Comparison of ENCODE assay signal across 25 cellular contexts in the genomic region with DNA sequence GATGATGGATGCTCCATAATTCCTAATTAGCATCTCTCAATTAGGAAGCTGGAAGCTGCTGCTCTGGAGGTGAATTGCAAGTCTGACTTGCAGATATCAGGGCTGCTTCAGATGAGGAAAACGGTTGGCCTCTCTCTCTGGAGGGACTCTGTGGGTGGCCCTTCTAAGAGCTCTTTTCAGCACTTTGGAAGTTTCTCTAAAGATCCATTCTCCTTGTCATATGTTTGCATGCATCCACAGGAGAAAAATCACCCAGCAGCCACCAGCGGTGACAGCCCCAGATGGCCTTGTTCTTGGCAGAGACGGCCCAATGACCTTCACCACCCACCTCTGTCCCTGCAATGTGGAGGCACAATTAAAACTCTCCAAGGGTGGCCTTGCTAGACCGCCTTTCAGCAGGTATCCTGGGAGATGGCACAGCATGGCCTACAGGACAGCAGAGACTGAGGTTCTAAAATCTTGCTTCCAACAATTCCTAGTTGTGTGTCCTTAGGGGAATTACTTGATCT. TPM values are rescaled to one million over a fixed set of nuclear protein-coding genes. Genes with fewer than 3 reads are reported as not detected.
DNase-seq lines count a peak whose midpoint lies in the region; ATAC-seq and TF ChIP-seq lines count a peak whose summit lies in the region.
"Had no signal": no experiment of that assay in that cellular context is flagged by ENCODE, and none has a peak within 500 bp of the region (broad histone marks: within the 10 kb centered on the region; RNA-seq: fewer than 3 reads in every experiment).

No MANE protein-coding gene starts in this region.

- H3K27ac ChIP-seq in left ventricle myocardium inferior (replicated peaks) (no peak overlapping the region), HEK293 (ENCODE audit: extremely low read depth, low read depth, low read length) (no peak overlapping the region), endodermal cell (ENCODE audit: low read depth, low read length) (no peak overlapping the region)
- H3K27ac ChIP-seq: A549; BLaER1 treated with 17β-estradiol and CSF1 and Interleukin-3, amounts not matched to agents 10 nM and 100 nM; GM23248 had no signal

- no peak overlapping the region for H3K4me3 Mint-ChIP-seq in endodermal cell
- H3K4me3 Mint-ChIP-seq: CD14-positive monocyte; CD4-positive, alpha-beta T cell; CD8-positive, alpha-beta memory T cell; H9; HFFc6 had no signal

- H3K36me3 ChIP-seq in left ventricle myocardium inferior (no peaks in the 10 kb centered on the region), HEK293 (ENCODE audit: control insufficient read depth in 2 of 2, insufficient read depth in 1 of 2, low read length in 2 of 2) (no peaks in the 10 kb centered on the region), endodermal cell (ENCODE audit: control insufficient read depth, insufficient read depth, low read length) (no peaks in the 10 kb centered on the region)
- H3K36me3 ChIP-seq: BE2C; BLaER1 treated with 17β-estradiol and CSF1 and Interleukin-3, amounts not matched to agents 10 nM and 100 nM had no signal

- DNase-seq in Right ventricle myocardium inferior (ENCODE audit: missing footprints), result no peak
- DNase-seq in left ventricle myocardium inferior, result no peak
- peak; percentile 35 for DNase-seq in endodermal cell
- DNase-seq in retina, result peak; percentile 16
- no peak for DNase-seq in NCI-H1930 (lab: John Stamatoyannopoulos, UW)
- DNase-seq: 8988T; ACHN; AML-193; BE2C; CD4-positive, alpha-beta T cell; CD8-positive, alpha-beta memory T cell; DMS 273 treated with DMSO at 0.1 percent for 48 hours; DMS79; EL; GDM1; GM23248; H9; HFFc6 had no signal

- ATAC-seq in Right ventricle myocardium inferior (peak; percentile 50), esophagus mucosa (no peak)
- ATAC-seq: A549, GM12878, HCT116 had no signal

- no peaks in the 10 kb centered on the region for H3K4me1 Mint-ChIP-seq in endodermal cell
- H3K4me1 Mint-ChIP-seq: CD14-positive monocyte; CD8-positive, alpha-beta memory T cell had no signal

- H3K4me3 ChIP-seq in left ventricle myocardium inferior, result no peak overlapping the region
- no peak overlapping the region for H3K4me3 ChIP-seq in HEK293 (ENCODE audit: low read depth, low read length)
- no peak overlapping the region for H3K4me3 ChIP-seq in endodermal cell (ENCODE audit: low read length)
- H3K4me3 ChIP-seq: A549; BLaER1 treated with 17β-estradiol and CSF1 and Interleukin-3, amounts not matched to agents 10 nM and 100 nM; GM12878; GM23248 had no signal

- H3K27ac Mint-ChIP-seq in endodermal cell, result peak overlapping the region; percentile 59
- H3K27ac Mint-ChIP-seq: CD14-positive monocyte; CD4-positive, alpha-beta T cell; CD8-positive, alpha-beta memory T cell; H9; HFFc6 had no signal

- H3K9me3 ChIP-seq in left ventricle myocardium inferior (replicated peaks) (peaks cover 4% of the 10 kb centered on the region), HEK293 (ENCODE audit: control insufficient read depth, insufficient read depth, low read depth, low read length) (no peaks in the 10 kb centered on the region), endodermal cell (ENCODE audit: control insufficient read depth, low read length) (no peaks in the 10 kb centered on the region)
- H3K9me3 ChIP-seq: A549, BE2C had no signal

- POLR2A ChIA-PET in HEK293 (lab: Yijun Ruan, JAX), result interaction anchor here (0.5 kb wide), 1 partner anchor 31 kb away, joined by 4 read pairs; no protein-coding TSS in a partner anchor

- no peaks in the 10 kb centered on the region for H3K4me1 ChIP-seq in left ventricle myocardium inferior
- no peaks in the 10 kb centered on the region for H3K4me1 ChIP-seq in HEK293 (ENCODE audit: control insufficient read depth, insufficient read depth, low read length)
- no peaks in the 10 kb centered on the region for H3K4me1 ChIP-seq in endodermal cell (ENCODE audit: control insufficient read depth, insufficient read depth, low read length)
- H3K4me1 ChIP-seq: A549; BE2C; BLaER1 treated with 17β-estradiol and CSF1 and Interleukin-3, amounts not matched to agents 10 nM and 100 nM had no signal

- H3K27me3 Mint-ChIP-seq in endodermal cell (ENCODE audit: insufficient read depth), result no peaks in the 10 kb centered on the region

- CTCF ChIA-PET in HEK293 (lab: Yijun Ruan, JAX), result interaction anchor here (0.6 kb wide), 1 partner anchor 510 kb away, joined by 3 read pairs; no protein-coding TSS in a partner anchor

- intact Hi-C loops in Right ventricle myocardium inferior (cut with DNase I), result no loop called here
- intact Hi-C loops in left ventricle myocardium inferior (cut with micrococcal nuclease), result no loop called here

- TF ChIP-seq CTCF in left ventricle myocardium inferior (IDR thresholded peaks at IDR 0.05; ENCODE audit: borderline replicate concordance) (no peak), HEK293 (tag by site-specific recombination; IDR thresholded peaks at IDR 0.05) (no peak), endodermal cell (conservative IDR thresholded peaks at IDR 0.05) (no peak)

- H3K9me3 Mint-ChIP-seq in endodermal cell, result no peaks in the 10 kb centered on the region
- H3K9me3 Mint-ChIP-seq: CD4-positive, alpha-beta T cell; H9; HFFc6 had no signal

- no peak overlapping the region for H3K9ac ChIP-seq in endodermal cell (ENCODE audit: extremely low read depth, low read length, poor library complexity, severe bottlenecking)
- H3K9ac ChIP-seq: BLaER1 treated with 17β-estradiol and CSF1 and Interleukin-3, amounts not matched to agents 10 nM and 100 nM; GM23248 had no signal

- 71 to 81% methylated on average over 1 to 4 of the region's 4 CpGs for WGBS in endodermal cell (ENCODE audit: insufficient coverage in 1 of 2, insufficient read length in 1 of 2), 2 experiments

- H3K27me3 ChIP-seq in left ventricle myocardium inferior (ENCODE audit: low read depth) (peaks cover 9% of the 10 kb centered on the region), endodermal cell (ENCODE audit: control insufficient read depth, insufficient read depth, low read length, poor library complexity, severe bottlenecking) (no peaks in the 10 kb centered on the region)
- H3K27me3 ChIP-seq: BLaER1 treated with 17β-estradiol and CSF1 and Interleukin-3, amounts not matched to agents 10 nM and 100 nM had no signal

- no peaks in the 10 kb centered on the region for H3K36me3 Mint-ChIP-seq in endodermal cell (ENCODE audit: low read depth)
- H3K36me3 Mint-ChIP-seq: CD14-positive monocyte had no signal

TF ChIP-seq in HEK293, 187 proteins besides CTCF, POLR2A, EP300 and RAD21:
- TF ChIP-seq ZNF76 (tag by site-specific recombination; IDR thresholded peaks at IDR 0.05; ENCODE audit: borderline replicate concordance, low read depth) (no peak), EGR2 (tag by site-specific recombination; IDR thresholded peaks at IDR 0.05; ENCODE audit: low read depth) (no peak), ZNF394 (tag by site-specific recombination; IDR thresholded peaks at IDR 0.05; ENCODE audit: borderline replicate concordance) (no peak), ZIC2 (tag by site-specific recombination; IDR thresholded peaks at IDR 0.05) (peak; percentile 57; the same call in 1 of the 2 replicates)
- TF ChIP-seq, protein P1, sequence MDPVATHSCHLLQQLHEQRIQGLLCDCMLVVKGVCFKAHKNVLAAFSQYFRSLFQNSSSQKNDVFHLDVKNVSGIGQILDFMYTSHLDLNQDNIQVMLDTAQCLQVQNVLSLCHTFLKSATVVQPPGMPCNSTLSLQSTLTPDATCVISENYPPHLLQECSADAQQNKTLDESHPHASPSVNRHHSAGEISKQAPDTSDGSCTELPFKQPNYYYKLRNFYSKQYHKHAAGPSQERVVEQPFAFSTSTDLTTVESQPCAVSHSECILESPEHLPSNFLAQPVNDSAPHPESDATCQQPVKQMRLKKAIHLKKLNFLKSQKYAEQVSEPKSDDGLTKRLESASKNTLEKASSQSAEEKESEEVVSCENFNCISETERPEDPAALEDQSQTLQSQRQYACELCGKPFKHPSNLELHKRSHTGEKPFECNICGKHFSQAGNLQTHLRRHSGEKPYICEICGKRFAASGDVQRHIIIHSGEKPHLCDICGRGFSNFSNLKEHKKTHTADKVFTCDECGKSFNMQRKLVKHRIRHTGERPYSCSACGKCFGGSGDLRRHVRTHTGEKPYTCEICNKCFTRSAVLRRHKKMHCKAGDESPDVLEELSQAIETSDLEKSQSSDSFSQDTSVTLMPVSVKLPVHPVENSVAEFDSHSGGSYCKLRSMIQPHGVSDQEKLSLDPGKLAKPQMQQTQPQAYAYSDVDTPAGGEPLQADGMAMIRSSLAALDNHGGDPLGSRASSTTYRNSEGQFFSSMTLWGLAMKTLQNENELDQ (tag by site-specific recombination; IDR thresholded peaks at IDR 0.05; ENCODE audit: low read depth), result no peak

RNA-seq across cellular contexts. Expression of a gene that starts 42.3 kb away (rescaled TPM):
- total RNA-seq in Right ventricle myocardium inferior (not detected), left ventricle myocardium inferior (not detected), endodermal cell (1 to 10 TPM; 1.1 to 2.0 TPM), esophagus mucosa (0.28 TPM)
- 0.43 TPM for polyA plus RNA-seq in endodermal cell (2013, experiment 1 of 2)
- 0.41 TPM for polyA plus RNA-seq in endodermal cell (2013, experiment 2 of 2)
- total RNA-seq: GM23248 had no signal
- polyA plus RNA-seq: CD14-positive monocyte; CD8-positive, alpha-beta memory T cell; GM23248 had no signal

Comparison
In these comparisons a context has a peak if more than half of its experiments do, and no peak if none do; other contexts are left out.
1. DNase-seq: peak in endodermal cell (single experiment) and retina (single experiment); none in Right ventricle myocardium inferior (single experiment), left ventricle myocardium inferior (single experiment) and NCI-H1930 (0 of 2).